21 cellular contexts compared by ENCODE assay signal in genomic region chr5:68405784-68406183, GRCh38.
"Had no signal": no experiment of that assay in that cellular context is flagged by ENCODE, and none has a peak within 500 bp of the region (broad histone marks: within the 10 kb centered on the region; RNA-seq: fewer than 3 reads in every experiment).

No MANE protein-coding gene starts in this region.

- H3K27ac ChIP-seq: gastroesophageal sphincter, thoracic aorta, upper lobe of left lung, WERI-Rb-1 had no signal

- H3K4me3 Mint-ChIP-seq: endodermal cell, mesothelial cell of epicardium, nephron progenitor cell had no signal

- H3K27me3 Mint-ChIP-seq: activated naive CD8-positive, alpha-beta T cell treated with anti-CD3 and anti-CD28 coated beads for 36 hours had no signal

- H3K9ac ChIP-seq: parathyroid adenoma had no signal

- H3K9me3 Mint-ChIP-seq: endodermal cell, mesothelial cell of epicardium had no signal

- H3K27ac Mint-ChIP-seq: endodermal cell, mesothelial cell of epicardium had no signal

- DNase-seq: activated CD4-positive, CD25-positive, alpha-beta regulatory T cell treated with anti-CD3 and anti-CD28 coated beads, Interleukin-2, amount 50 U/mL, for 72 hours; activated gamma-delta T cell treated with Interleukin-2 at 50 U/mL for 16 hours; amniotic stem cell; cortex of kidney; endodermal cell; head of caudate nucleus; hypothalamus; left ventricle myocardium superior; nephron progenitor cell; nucleus accumbens; right cardiac atrium; stimulated activated CD4-positive, alpha-beta T cell treated with anti-CD3 and anti-CD28 coated beads, Interleukin-4, amount 100 ng/mL, for 24 hours; stimulated activated naive CD4-positive, alpha-beta T cell treated with Interleukin-2 at 50 U/mL for 16 hours; upper lobe of left lung; WERI-Rb-1 had no signal

- H3K36me3 ChIP-seq: breast epithelium, gastroesophageal sphincter, thoracic aorta, upper lobe of left lung, WERI-Rb-1 had no signal

- H3K9me3 ChIP-seq: breast epithelium, gastroesophageal sphincter, thoracic aorta, upper lobe of left lung had no signal

- H3K36me3 Mint-ChIP-seq: activated naive CD8-positive, alpha-beta T cell treated with anti-CD3 and anti-CD28 coated beads for 36 hours; mesothelial cell of epicardium had no signal

- H3K4me1 ChIP-seq: breast epithelium had no signal

- H3K4me3 ChIP-seq: breast epithelium, gastroesophageal sphincter, thoracic aorta, upper lobe of left lung had no signal

- ATAC-seq: gastroesophageal sphincter, left ventricle myocardium superior, right cardiac atrium had no signal

- H3K27me3 ChIP-seq: breast epithelium, gastroesophageal sphincter, upper lobe of left lung had no signal

- H3K79me2 ChIP-seq: parathyroid adenoma had no signal
